ENCODE assay signal across 12 cellular contexts in the genomic region with DNA sequence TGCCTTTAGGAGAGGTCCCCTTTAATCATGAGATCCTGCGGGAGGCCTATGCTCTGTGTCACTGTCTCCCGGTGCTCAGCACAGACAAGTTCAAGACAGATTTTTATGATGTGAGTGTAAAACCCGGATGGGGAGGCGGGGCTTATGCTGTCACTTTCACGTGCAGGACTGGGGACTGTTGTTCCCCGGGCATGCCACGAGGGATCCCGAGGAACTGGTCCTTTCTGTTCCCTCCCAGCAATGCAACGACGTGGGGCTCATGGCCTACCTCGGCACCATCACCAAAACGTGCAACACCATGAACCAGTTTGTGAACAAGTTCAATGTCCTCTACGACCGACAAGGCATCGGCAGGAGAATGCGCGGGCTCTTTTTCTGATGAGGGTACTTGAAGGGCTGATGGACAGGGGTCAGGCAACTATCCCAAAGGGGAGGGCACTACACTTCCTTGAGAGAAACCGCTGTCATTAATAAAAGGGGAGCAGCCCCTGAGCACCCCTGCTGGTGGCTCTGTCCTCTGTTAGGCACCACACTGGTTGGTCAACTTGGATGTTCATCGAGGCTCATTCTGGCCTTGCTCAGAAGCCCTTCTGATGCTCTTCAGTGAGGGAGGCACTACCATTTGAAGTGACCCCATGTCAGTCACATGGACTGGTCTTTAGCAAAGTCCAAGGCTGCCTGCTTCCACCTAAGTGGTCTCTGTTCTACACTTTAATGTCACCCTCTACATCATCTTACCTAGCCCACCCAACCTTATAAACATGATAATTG. TPM values are rescaled to one million over a fixed set of nuclear protein-coding genes. Genes with fewer than 3 reads are reported as not detected.
A peak's percentile ranks its signal among the peaks of the same experiment; 100 is the strongest.
DNase-seq lines count a peak whose midpoint lies in the region; ATAC-seq, FAIRE-seq and TF ChIP-seq lines count a peak whose summit lies in the region.
"Had no signal": no experiment of that assay in that cellular context is flagged by ENCODE, and none has a peak within 500 bp of the region (broad histone marks: within the 10 kb centered on the region; RNA-seq: fewer than 3 reads in every experiment).

No MANE protein-coding gene starts in this region.

- H3K4me3 ChIP-seq in OCI-LY1 (ENCODE audit: low read depth, low read length, poor library complexity, severe bottlenecking) = no peak overlapping the region
- no peak overlapping the region for H3K4me3 ChIP-seq in bronchial epithelial cell (ENCODE audit: low read depth, low read length)
- no peak overlapping the region for H3K4me3 ChIP-seq in tibial nerve
- H3K4me3 ChIP-seq: HAP-1, MG63 had no signal

- TF ChIP-seq POLR2A in tibial nerve (IDR thresholded peaks at IDR 0.05) = no peak

- no peak overlapping the region for H3K4me2 ChIP-seq in OCI-LY1 (ENCODE audit: low read length)

- H3K4me3 Mint-ChIP-seq in activated naive CD4-positive, alpha-beta T cell treated with anti-CD3 and anti-CD28 coated beads, Interleukin-2, amount 50 U/mL, for 24 hours = peak overlapping the region; percentile 23
- H3K4me3 Mint-ChIP-seq in stimulated activated effector memory CD8-positive, alpha-beta T cell treated with anti-CD3 and anti-CD28 coated beads, Interleukin-12 subunit alpha, Interleukin-12 subunit beta, amount 100 ng/mL, for 72 hours = no peak overlapping the region

- H3F3A ChIP-seq in OCI-LY1 (ENCODE audit: insufficient read depth, low read length) = peaks cover 28% of the 10 kb centered on the region

- ATAC-seq in stimulated activated effector memory CD8-positive, alpha-beta T cell treated with anti-CD3 and anti-CD28 coated beads, Interleukin-12 subunit alpha, Interleukin-12 subunit beta, amount 100 ng/mL, for 72 hours = peak; percentile 15
- ATAC-seq in HG03342 (IDR thresholded peaks at IDR 0.05; ENCODE audit: unreplicated experiment) = no peak

- peaks cover 65% of the 10 kb centered on the region for H3K36me3 ChIP-seq in OCI-LY1 (ENCODE audit: insufficient read depth, low read length)
- H3K36me3 ChIP-seq in bronchial epithelial cell (ENCODE audit: control insufficient read depth, insufficient read depth, low read length) = peaks cover 41% of the 10 kb centered on the region
- H3K36me3 ChIP-seq in tibial nerve = peaks cover 7 to 66% (median 25%) of the 10 kb centered on the region in 3 donors

- H3K27me3 Mint-ChIP-seq in activated naive CD4-positive, alpha-beta T cell treated with anti-CD3 and anti-CD28 coated beads, Interleukin-2, amount 50 U/mL, for 24 hours = no peaks in the 10 kb centered on the region

- WGBS in tibial nerve, 2 donors = 49 to 57% methylated on average over 19 of the region's 19 CpGs

- H3K27me3 ChIP-seq in OCI-LY1 (ENCODE audit: insufficient read depth, low read length) = no peaks in the 10 kb centered on the region
- H3K27me3 ChIP-seq in bronchial epithelial cell (ENCODE audit: control insufficient read depth, insufficient read depth, low read length) = no peaks in the 10 kb centered on the region
- no peaks in the 10 kb centered on the region for H3K27me3 ChIP-seq in tibial nerve
- H3K27me3 ChIP-seq: MG63 had no signal

- H3K27ac Mint-ChIP-seq in activated naive CD4-positive, alpha-beta T cell treated with anti-CD3 and anti-CD28 coated beads, Interleukin-2, amount 50 U/mL, for 24 hours = peak overlapping the region; percentile 51
- H3K27ac Mint-ChIP-seq in stimulated activated effector memory CD8-positive, alpha-beta T cell treated with anti-CD3 and anti-CD28 coated beads, Interleukin-12 subunit alpha, Interleukin-12 subunit beta, amount 100 ng/mL, for 72 hours = peak overlapping the region; percentile 91

- no peaks in the 10 kb centered on the region for H3K79me2 ChIP-seq in OCI-LY1 (ENCODE audit: insufficient read depth, low read length)

- no peaks in the 10 kb centered on the region for H3K9me3 Mint-ChIP-seq in activated naive CD4-positive, alpha-beta T cell treated with anti-CD3 and anti-CD28 coated beads, Interleukin-2, amount 50 U/mL, for 24 hours
- no peaks in the 10 kb centered on the region for H3K9me3 Mint-ChIP-seq in stimulated activated effector memory CD8-positive, alpha-beta T cell treated with anti-CD3 and anti-CD28 coated beads, Interleukin-12 subunit alpha, Interleukin-12 subunit beta, amount 100 ng/mL, for 72 hours

- no peak for TF ChIP-seq EP300 in tibial nerve (IDR thresholded peaks at IDR 0.05)

- no peaks in the 10 kb centered on the region for H4K20me1 ChIP-seq in OCI-LY1 (ENCODE audit: insufficient read depth, low read length)

- no peak for FAIRE-seq in bronchial epithelial cell (lab: Jason Lieb, UNC)

- peak overlapping the region; percentile 40 for H3K27ac ChIP-seq in OCI-LY1 (ENCODE audit: low read depth, low read length, poor library complexity, severe bottlenecking)
- no peak overlapping the region for H3K27ac ChIP-seq in tibial nerve
- H3K27ac ChIP-seq in substantia nigra (ENCODE audit: low read depth, low read length, poor library complexity, severe bottlenecking) = no peak overlapping the region

- TF ChIP-seq CTCF in OCI-LY1 (IDR thresholded peaks at IDR 0.05; ENCODE audit: low read length) = peak; percentile 27; the same call in 1 of the 2 replicates
- no peak for TF ChIP-seq CTCF in bronchial epithelial cell (IDR thresholded peaks at IDR 0.05; ENCODE audit: insufficient read depth, low read length, severe bottlenecking)
- no peak for TF ChIP-seq CTCF in tibial nerve (IDR thresholded peaks at IDR 0.05)

- H3K9me3 ChIP-seq in OCI-LY1 (ENCODE audit: low read length) (no peaks in the 10 kb centered on the region), tibial nerve (no peaks in the 10 kb centered on the region)
- H3K9me3 ChIP-seq: HAP-1, MG63 had no signal

- no peak for DNase-seq in activated naive CD4-positive, alpha-beta T cell (lab: John Stamatoyannopoulos, UW)
- DNase-seq in bronchial epithelial cell (ENCODE audit: low read depth) = peak; percentile 22
- DNase-seq in stimulated activated effector memory CD8-positive, alpha-beta T cell treated with anti-CD3 and anti-CD28 coated beads, Interleukin-12 subunit alpha, Interleukin-12 subunit beta, amount 100 ng/mL, for 72 hours (ENCODE audit: low spot score in 2 of 2) = no peak
- no peak for DNase-seq in tibial nerve (ENCODE audit: low spot score in 2 of 2)
- no peak for DNase-seq in substantia nigra (lab: John Stamatoyannopoulos, UW)
- DNase-seq: effector CD8-positive, alpha-beta T cell; GDM1; MG63 had no signal

- H3K9me2 ChIP-seq in OCI-LY1 (ENCODE audit: low read depth, low read length) = no peaks in the 10 kb centered on the region

- peaks cover 8% of the 10 kb centered on the region for H3K36me3 Mint-ChIP-seq in activated naive CD4-positive, alpha-beta T cell treated with anti-CD3 and anti-CD28 coated beads, Interleukin-2, amount 50 U/mL, for 24 hours
- H3K36me3 Mint-ChIP-seq in stimulated activated effector memory CD8-positive, alpha-beta T cell treated with anti-CD3 and anti-CD28 coated beads, Interleukin-12 subunit alpha, Interleukin-12 subunit beta, amount 100 ng/mL, for 72 hours = peaks cover 87% of the 10 kb centered on the region

- H2AFZ ChIP-seq in OCI-LY1 (ENCODE audit: low read length) = no peak overlapping the region

- H3K9ac ChIP-seq in OCI-LY1 (ENCODE audit: low read length) = no peak overlapping the region

- H3K4me1 ChIP-seq in OCI-LY1 (ENCODE audit: insufficient read depth, low read length, severe bottlenecking) (peaks cover 22% of the 10 kb centered on the region), tibial nerve (peaks cover 0 to 37% (median 8%) of the 10 kb centered on the region in 4 donors)

- H3K4me1 Mint-ChIP-seq in activated naive CD4-positive, alpha-beta T cell treated with anti-CD3 and anti-CD28 coated beads, Interleukin-2, amount 50 U/mL, for 24 hours = peaks cover 33% of the 10 kb centered on the region
- peaks cover 42% of the 10 kb centered on the region for H3K4me1 Mint-ChIP-seq in stimulated activated effector memory CD8-positive, alpha-beta T cell treated with anti-CD3 and anti-CD28 coated beads, Interleukin-12 subunit alpha, Interleukin-12 subunit beta, amount 100 ng/mL, for 72 hours

RNA-seq across cellular contexts. Expression of gene COPS6, which starts 2.8 kb away (rescaled TPM):
- total RNA-seq in bronchial epithelial cell (60.0 and 77.6 TPM in 2 replicates), tibial nerve (10 to 100 TPM; 43.7 to 56.4 (median 50.6) TPM)

RNA-seq across cellular contexts. Expression of gene MCM7, which starts 9.6 kb away (rescaled TPM):
- 15.9 and 46.1 TPM in 2 replicates for total RNA-seq in bronchial epithelial cell
- total RNA-seq in tibial nerve = 10 to 100 TPM; 28.9 to 41.0 (median 35.8) TPM

RNA-seq across cellular contexts. Expression of gene AP4M1, which starts 9.8 kb away (rescaled TPM):
- total RNA-seq in bronchial epithelial cell (13.3 and 22.6 TPM in 2 replicates), tibial nerve (10 to 100 TPM; 23.0 to 34.1 (median 25.9) TPM)

RNA-seq across cellular contexts. Expression of gene ZNF3, which starts 10.1 kb away (rescaled TPM):
- total RNA-seq in bronchial epithelial cell (13.6 and 21.1 TPM in 2 replicates), tibial nerve (10 to 100 TPM; 24.0 to 37.5 (median 26.9) TPM)

RNA-seq across cellular contexts. Expression of gene TAF6, which starts 27.6 kb away (rescaled TPM):
- total RNA-seq in bronchial epithelial cell (16.9 and 22.9 TPM in 2 replicates), tibial nerve (10 to 100 TPM; 46.1 to 56.9 (median 54.2) TPM)
